Comparison of ENCODE assay signal across 1 cellular context in genomic region chr16:16045311-16045710, GRCh38.
TF ChIP-seq lines count a peak whose summit lies in the region.

No MANE protein-coding gene starts in this region.

TF ChIP-seq in endothelial cell of umbilical vein, 7 proteins besides CTCF, POLR2A, EP300 and RAD21:
- TF ChIP-seq MAX (IDR thresholded peaks at IDR 0.05; ENCODE audit: insufficient read depth, insufficient read length) (no peak), GATA2 (IDR thresholded peaks at IDR 0.05; ENCODE audit: insufficient read depth, insufficient read length, low read depth, low read length) (no peak), POLR2AphosphoS5 (IDR thresholded peaks at IDR 0.05; ENCODE audit: insufficient read depth, low read depth, low read length) (no peak), FOS (IDR thresholded peaks at IDR 0.05; ENCODE audit: borderline replicate concordance, insufficient read depth, low read length) (no peak), EZH2 (IDR thresholded peaks at IDR 0.05; ENCODE audit: borderline replicate concordance, low read depth, low read length, severe bottlenecking) (no peak), MYC (IDR thresholded peaks at IDR 0.05; ENCODE audit: low read depth, low read length) (no peak), JUN (IDR thresholded peaks at IDR 0.05; ENCODE audit: borderline replicate concordance, insufficient read depth, insufficient read length, low read depth) (no peak)
